In genomic region chr11:35165416-35166368, GRCh38 we compare ENCODE assay signal across 9 cellular contexts. TPM values are rescaled to one million over a fixed set of nuclear protein-coding genes. Genes with fewer than 3 reads are reported as not detected.
DNase-seq lines count a peak whose midpoint lies in the region; ATAC-seq, FAIRE-seq and TF ChIP-seq lines count a peak whose summit lies in the region.
"Had no signal": no experiment of that assay in that cellular context is flagged by ENCODE, and none has a peak within 500 bp of the region (broad histone marks: within the 10 kb centered on the region; RNA-seq: fewer than 3 reads in every experiment).

No MANE protein-coding gene starts in this region.

- no peak for TF ChIP-seq CTCF in GM12878 (IDR thresholded peaks at IDR 0.05 in 2 of 3, conservative IDR thresholded peaks at IDR 0.05 in 1 of 3; ENCODE audit: control insufficient read depth in 2 of 3, extremely low read depth in 1 of 3, insufficient read depth in 1 of 3, low read depth in 3 of 3, low read length in 3 of 3)
- no peak for TF ChIP-seq CTCF in thoracic aorta (IDR thresholded peaks at IDR 0.05)

- H3K9ac ChIP-seq in GM12878 (ENCODE audit: control insufficient read depth, insufficient read depth, low read length) = peak overlapping the region; percentile 45

- no peaks in the 10 kb centered on the region for H3K27me3 Mint-ChIP-seq in naive B cell

- TF ChIP-seq EP300 in GM12878 (IDR thresholded peaks at IDR 0.05; ENCODE audit: borderline replicate concordance in 1 of 2, control insufficient read depth in 1 of 2, low read depth in 2 of 2, low read length in 2 of 2) = peak; percentile 60 to 86; a peak in 3 of 4 replicates

- H3K4me3 ChIP-seq in GM12878 (peak overlapping the region; percentile 53), thoracic aorta (no peak overlapping the region)

- H3K27ac Mint-ChIP-seq in naive B cell = peak overlapping the region; percentile 99 to 100 (median 100)

- H3K4me1 ChIP-seq in GM12878 (ENCODE audit: control insufficient read depth, insufficient read depth, low read length) (peaks cover 54% of the 10 kb centered on the region), thoracic aorta (ENCODE audit: control insufficient read depth in 1 of 2, low read depth in 2 of 2) (peaks cover 78 to 100% of the 10 kb centered on the region in 2 donors)

- peaks cover 53% of the 10 kb centered on the region for H3K79me2 ChIP-seq in GM12878 (ENCODE audit: control insufficient read depth, insufficient read depth, low read length)

- SMC1A ChIA-PET in GM12878 (lab: Charles Lee; ENCODE audit: uncharacterized antibody, unreplicated experiment) = interaction anchor here (0.6 to 16.2 kb wide), 29 partner anchors 10 to 247 kb away, joined by 3 to 260 read pairs (median 4); no protein-coding TSS in a partner anchor

- no peaks in the 10 kb centered on the region for H4K20me1 ChIP-seq in GM12878 (ENCODE audit: control insufficient read depth, insufficient read depth)

- RAD21 ChIA-PET in GM12878 (lab: Charles Lee; ENCODE audit: unreplicated experiment) = interaction anchor here (0.8 to 7.5 kb wide), 20 partner anchors 8 to 242 kb away, joined by 3 to 56 read pairs (median 4); no protein-coding TSS in a partner anchor

- H3K27me3 ChIP-seq in GM12878 (replicated peaks in 1 of 2; ENCODE audit: control insufficient read depth in 2 of 2, insufficient read depth in 2 of 2, low read length in 1 of 2) (no peaks in the 10 kb centered on the region), thoracic aorta (replicated peaks; ENCODE audit: insufficient read depth) (no peaks in the 10 kb centered on the region)

- WGBS in GM12878 (ENCODE audit: insufficient coverage, insufficient replicate concordance, low lambda C conversion rate, missing lambda C conversion rate) = 0% methylated on average over 8 of the region's 8 CpGs

- in situ Hi-C loops in GM12878 (cut with MboI) = no loop called here

- TF ChIP-seq RAD21 in GM12878 (IDR thresholded peaks at IDR 0.05; ENCODE audit: insufficient read depth, low read depth, low read length) = no peak

- no peak overlapping the region; the same call in 1 of the 2 replicates for H2AFZ ChIP-seq in GM12878 (ENCODE audit: control insufficient read depth, low read depth, low read length)

- peak overlapping the region; percentile 93 for H3K4me2 ChIP-seq in GM12878 (ENCODE audit: control insufficient read depth, insufficient read depth)

- no peaks in the 10 kb centered on the region for H3K9me3 Mint-ChIP-seq in naive B cell

- peaks cover 92 to 97% (median 95%) of the 10 kb centered on the region in 3 donors for H3K4me1 Mint-ChIP-seq in naive B cell

- peak; percentile 93 for FAIRE-seq in GM12878 (lab: Jason Lieb, UNC)
- FAIRE-seq: A204.1 had no signal

- peak; percentile 9 for DNase-seq in NCI-H748 (lab: John Stamatoyannopoulos, UW; ENCODE audit: unreplicated experiment)
- DNase-seq in NCI-H748 treated with DMSO at 0.1 percent for 48 hours (lab: John Stamatoyannopoulos, UW) = no peak
- peak; percentile 88 for DNase-seq in T-helper 22 cell (ENCODE audit: low read depth)
- peak; percentile 99 for DNase-seq in GM12878 (ENCODE audit: low read depth, low spot score)
- peak; percentile 97 for DNase-seq in naive B cell
- DNase-seq in thoracic aorta (ENCODE audit: low spot score) = no peak
- no peak for DNase-seq in RKO (ENCODE audit: low spot score)

- peak overlapping the region; percentile 76 to 92 (median 84) for H3K4me3 Mint-ChIP-seq in naive B cell

- H3K27ac ChIP-seq in GM12878 (ENCODE audit: control insufficient read depth, insufficient read depth) = peak overlapping the region; percentile 72
- peak overlapping the region; percentile 80 to 81 for H3K27ac ChIP-seq in thoracic aorta

- BruUV-seq in GM12878 (replicated peaks; lab: Mats Ljungman, UMichigan) = TSS peak; percentile 81

- peaks cover 0 to 4% of the 10 kb centered on the region in 2 donors for H3K36me3 Mint-ChIP-seq in naive B cell

- peak; percentile 89 for ATAC-seq in HG03175 (IDR thresholded peaks at IDR 0.05; ENCODE audit: unreplicated experiment)
- ATAC-seq in GM12878 = peak; percentile 85
- ATAC-seq in naive B cell (ENCODE audit: low read depth in 2 of 2) = peak; percentile 83 to 84
- ATAC-seq in thoracic aorta (ENCODE audit: insufficient number of reproducible peaks, low FRiP score, low read depth) = no peak

- intact Hi-C loops in GM12878 (cut with micrococcal nuclease; ENCODE audit: unreplicated experiment) = loop anchor here (1.0 to 2.0 kb wide), 2 partner anchors 24 to 239 kb away; no protein-coding TSS in a partner anchor

- H3K36me3 ChIP-seq in GM12878 (ENCODE audit: control insufficient read depth in 2 of 2, insufficient read depth in 2 of 2, low read length in 1 of 2) = no peaks in the 10 kb centered on the region; a peak in 1 of 4 replicates
- H3K36me3 ChIP-seq in thoracic aorta = no peaks in the 10 kb centered on the region

- POLR2A ChIA-PET in GM12878 (lab: Charles Lee) = interaction anchor here (0.6 to 4.3 kb wide), 8 partner anchors 10 to 251 kb away, joined by 3 to 22 read pairs (median 3); no protein-coding TSS in a partner anchor

- peak; percentile 41; the same call in 1 of the 2 replicates for TF ChIP-seq POLR2A in GM12878 (IDR thresholded peaks at IDR 0.05; ENCODE audit: low read depth, low read length)

- no peaks in the 10 kb centered on the region for H3K9me3 ChIP-seq in GM12878 (replicated peaks; ENCODE audit: control insufficient read depth, insufficient read depth, low read length)
- H3K9me3 ChIP-seq in thoracic aorta = no peaks in the 10 kb centered on the region

- CTCF ChIA-PET in GM12878 (lab: Yijun Ruan, JAX) = interaction anchor here (0.9 to 8.1 kb wide), 16 partner anchors 11 to 249 kb away, joined by 3 to 111 read pairs (median 19); partner anchors contain the start of genes CD44 and PDHX

TF ChIP-seq in GM12878, 131 proteins besides CTCF, POLR2A, EP300 and RAD21 (continues in another document):
- peak; percentile 66; the same call in 1 of the 2 replicates for TF ChIP-seq ELK1 (IDR thresholded peaks at IDR 0.05; ENCODE audit: low read depth, low read length)
- peak; percentile 48 for TF ChIP-seq SKIL (IDR thresholded peaks at IDR 0.05; ENCODE audit: low read depth, poor library complexity, severe bottlenecking)
- TF ChIP-seq NFXL1 (IDR thresholded peaks at IDR 0.05; ENCODE audit: borderline replicate concordance) = no peak
- 0 out of 2 replicates have a peak, but pooled peaks have one; percentile 54 for TF ChIP-seq RBBP5 (conservative IDR thresholded peaks at IDR 0.05)
- TF ChIP-seq MTA2 (IDR thresholded peaks at IDR 0.05; ENCODE audit: low read depth) = peak; percentile 64
- peak; percentile 84; the same call in 1 of the 2 replicates for TF ChIP-seq ASH2L (IDR thresholded peaks at IDR 0.05; ENCODE audit: borderline replicate concordance, low read depth)
- TF ChIP-seq NR2C1 (IDR thresholded peaks at IDR 0.05) = no peak

RNA-seq across cellular contexts. Expression of gene CD44, which starts 26.7 kb away (rescaled TPM):
- total RNA-seq in GM12878 (2013; cell fraction: nucleolus; rRNA removed) = 514 and 528 TPM in 2 replicates
- 92.1 and 101 TPM in 2 replicates for total RNA-seq in GM12878 (2014; rRNA removed)
- total RNA-seq in GM12878 (2014; rRNA removed; fragmentation: Illumina TruSeq; extraction: Trizol) = 133 and 148 TPM in 2 replicates
- total RNA-seq in GM12878 (2021) = 293 and 295 TPM in 2 replicates
- 121 TPM for polyA plus RNA-seq in GM12878 (2011; ENCODE audit: low read depth)
- 190 and 193 TPM in 2 replicates for polyA plus RNA-seq in GM12878 (2011; rRNA removed)
- 279 and 303 TPM in 2 replicates for polyA plus RNA-seq in GM12878 (2011; cell fraction: cytosol; rRNA removed)
- polyA plus RNA-seq in GM12878 (2011; cell fraction: nucleus; rRNA removed) = 148 and 190 TPM in 2 replicates
- 190 and 271 TPM in 2 replicates for polyA plus RNA-seq in GM12878 (2012)
- 264 and 295 TPM in 2 replicates for polyA plus RNA-seq in GM12878 (2014; fragmentation: Illumina TruSeq; extraction: Trizol)
- 10 to 100 TPM; 57.1 to 65.3 TPM for polyA plus RNA-seq in GM12878 (2014; fragmentation: Nextera tagmentation; extraction: Ambion mirVana)
- polyA plus RNA-seq in GM12878 (2014; rRNA removed) = 188 and 201 TPM in 2 replicates
- 100 to 1,000 TPM in 1 of 2 experiments, 10 to 100 TPM in 1; 95.6 to 108 TPM for polyA plus RNA-seq in GM12878 (2016; fragmentation: Nextera tagmentation; extraction: Ambion mirVana)
- polyA minus RNA-seq in GM12878 (2011; rRNA and poly(A)+ RNA removed) = 318 and 386 TPM in 2 replicates
- polyA minus RNA-seq in GM12878 (2011; cell fraction: cytosol; rRNA and poly(A)+ RNA removed) = 126 and 137 TPM in 2 replicates
- polyA minus RNA-seq in GM12878 (2011; cell fraction: nucleus; rRNA and poly(A)+ RNA removed) = 179 and 299 TPM in 2 replicates
- polyA plus RNA-seq in naive B cell (ENCODE audit: low read depth in 6 of 6) = 100 to 1,000 TPM; 156 to 277 (median 187) TPM
- total RNA-seq in thoracic aorta = 100 to 1,000 TPM; 321 to 613 TPM

Comparison
In these comparisons a context has a peak if more than half of its experiments do, and no peak if none do; other contexts are left out.
1. DNase-seq: peak in NCI-H748 (single experiment), T-helper 22 cell (single experiment), GM12878 (single experiment) and naive B cell (single experiment); none in NCI-H748 treated with DMSO at 0.1 percent for 48 hours (single experiment), thoracic aorta (single experiment) and RKO (single experiment).